1 cellular context compared by ENCODE assay signal in genomic region chr1:11741482-11741881, GRCh38.
TF ChIP-seq lines count a peak whose summit lies in the region.

No MANE protein-coding gene starts in this region.

TF ChIP-seq in K562, 482 proteins besides CTCF, POLR2A, EP300 and RAD21:
- TF ChIP-seq GTF2A2 (tag; IDR thresholded peaks at IDR 0.05) (peak; percentile 44; the same call in 1 of the 2 replicates), ADNP (tag; IDR thresholded peaks at IDR 0.05) (peak; percentile 99), ETV1 (tag; conservative IDR thresholded peaks at IDR 0.05; ENCODE audit: low read depth) (peak; percentile 62), ZNF740 (CRISPR knock-in tag; IDR thresholded peaks at IDR 0.05) (0 out of 2 replicates have a peak, but pooled peaks have one; percentile 20), ZNF740 (tag; IDR thresholded peaks at IDR 0.05) (no peak), ZNF143 (CRISPR knock-in tag; IDR thresholded peaks at IDR 0.05) (no peak), SMARCA5 (IDR thresholded peaks at IDR 0.05) (peak; percentile 93), SREBF1 (IDR thresholded peaks at IDR 0.05; ENCODE audit: borderline replicate concordance, low read depth, low read length) (no peak), CHD4 (IDR thresholded peaks at IDR 0.05; ENCODE audit: insufficient read depth, insufficient replicate concordance, low read depth, low read length, poor library complexity, severe bottlenecking) (peak; percentile 99), CBX3 (IDR thresholded peaks at IDR 0.05; ENCODE audit: borderline replicate concordance in 1 of 2, low read length in 2 of 2) (peak in 1 of 2 experiments; percentile 61; a peak in 1 of 3 replicates), CTBP1 (IDR thresholded peaks at IDR 0.05; ENCODE audit: borderline replicate concordance) (no peak), BCOR (IDR thresholded peaks at IDR 0.05) (peak; percentile 99), ESRRA (IDR thresholded peaks at IDR 0.05; ENCODE audit: borderline replicate concordance, low read depth) (peak; percentile 74), CBX1 (IDR thresholded peaks at IDR 0.05; ENCODE audit: low read depth) (peak; percentile 87; the same call in 1 of the 2 replicates), ZNF121 (CRISPR knock-in tag; conservative IDR thresholded peaks at IDR 0.05) (peak; percentile 29; the same call in 1 of the 2 replicates), RCOR1 (IDR thresholded peaks at IDR 0.05; ENCODE audit: borderline replicate concordance in 1 of 2, low read depth in 2 of 2, low read length in 2 of 2) (peak in 1 of 2 experiments; percentile 85; a peak in 2 of 4 replicates), CHD2 (IDR thresholded peaks at IDR 0.05; ENCODE audit: low read depth, low read length) (no peak), ZNF217 (CRISPR knock-in tag; IDR thresholded peaks at IDR 0.05) (no peak), KAT7 (CRISPR knock-in tag; IDR thresholded peaks at IDR 0.05; ENCODE audit: borderline replicate concordance) (0 out of 2 replicates have a peak, but pooled peaks have one; percentile 41), SIX5 (IDR thresholded peaks at IDR 0.05; ENCODE audit: borderline replicate concordance in 1 of 2, insufficient read depth in 1 of 2, low read depth in 1 of 2, low read length in 2 of 2) (peak in 1 of 2 experiments; percentile 19; a peak in 1 of 4 replicates), HDAC1 (IDR thresholded peaks at IDR 0.05) (peak in 1 of 2 experiments; percentile 56; a peak in 1 of 4 replicates), THRAP3 (IDR thresholded peaks at IDR 0.05; ENCODE audit: borderline replicate concordance) (no peak), PHF20 (IDR thresholded peaks at IDR 0.05; ENCODE audit: partially characterized antibody) (peak; percentile 57), RBBP5 (IDR thresholded peaks at IDR 0.05; ENCODE audit: borderline replicate concordance, insufficient read depth, low read length, poor library complexity, severe bottlenecking) (no peak), NONO (IDR thresholded peaks at IDR 0.05; ENCODE audit: low read depth in 2 of 2, low read length in 1 of 2) (no peak), NFRKB (IDR thresholded peaks at IDR 0.05; ENCODE audit: low read depth) (no peak), KDM1A (IDR thresholded peaks at IDR 0.05) (peak; percentile 88 to 95), HDAC2 (IDR thresholded peaks at IDR 0.05) (peak; percentile 94), PTBP1 (IDR thresholded peaks at IDR 0.05; ENCODE audit: low read depth, low read length) (0 out of 2 replicates have a peak, but pooled peaks have one; percentile 47), RBM25 (IDR thresholded peaks at IDR 0.05; ENCODE audit: low read depth, low read length, severe bottlenecking) (peak; percentile 96), SMARCB1 (IDR thresholded peaks at IDR 0.05; ENCODE audit: insufficient read length, low read depth) (no peak), ZNF3 (CRISPR knock-in tag; IDR thresholded peaks at IDR 0.05) (0 out of 2 replicates have a peak, but pooled peaks have one; percentile 41)
